19 cellular contexts compared by ENCODE assay signal in genomic region chr10:125114761-125115391, GRCh38. TPM values are rescaled to one million over a fixed set of nuclear protein-coding genes. Genes with fewer than 3 reads are reported as not detected.
DNase-seq lines count a peak whose midpoint lies in the region; ATAC-seq and TF ChIP-seq lines count a peak whose summit lies in the region.
"Had no signal": no experiment of that assay in that cellular context is flagged by ENCODE, and none has a peak within 500 bp of the region (broad histone marks: within the 10 kb centered on the region; RNA-seq: fewer than 3 reads in every experiment).

No MANE protein-coding gene starts in this region.

- 79 to 81% methylated on average over 3 to 7 of the region's 16 CpGs for WGBS in gastroesophageal sphincter (ENCODE audit: low coverage in 1 of 2), 2 donors
- 44% methylated on average over 16 of the region's 16 CpGs for WGBS in prostate gland
- WGBS in upper lobe of left lung, 2 donors, result 87% methylated on average over 16 of the region's 16 CpGs

- H3K36me3 ChIP-seq in gastroesophageal sphincter (peaks cover 0 to 10% of the 10 kb centered on the region in 2 donors), prostate gland (no peaks in the 10 kb centered on the region), upper lobe of left lung (peaks cover 0 to 9% (median 1%) of the 10 kb centered on the region in 4 donors)
- H3K36me3 ChIP-seq: adrenal gland, ovary had no signal

- TF ChIP-seq POLR2A in gastroesophageal sphincter (IDR thresholded peaks at IDR 0.05) (no peak), prostate gland (IDR thresholded peaks at IDR 0.05) (no peak), upper lobe of left lung (IDR thresholded peaks at IDR 0.05) (no peak)

- TF ChIP-seq CTCF in WTC11 (IDR thresholded peaks at IDR 0.05), result no peak
- TF ChIP-seq CTCF in gastroesophageal sphincter (IDR thresholded peaks at IDR 0.05), result no peak
- no peak for TF ChIP-seq CTCF in prostate gland (IDR thresholded peaks at IDR 0.05)
- no peak for TF ChIP-seq CTCF in upper lobe of left lung (IDR thresholded peaks at IDR 0.05)

- no peak for TF ChIP-seq EP300 in gastroesophageal sphincter (IDR thresholded peaks at IDR 0.05)
- TF ChIP-seq EP300 in upper lobe of left lung (IDR thresholded peaks at IDR 0.05), result no peak

- peak overlapping the region; percentile 46 to 85 (median 72) for H3K27ac ChIP-seq in gastroesophageal sphincter
- peak overlapping the region; percentile 25 to 69 for H3K27ac ChIP-seq in prostate gland
- peak overlapping the region in 1 of 4 donors; percentile 1 for H3K27ac ChIP-seq in upper lobe of left lung

- H3K9me3 Mint-ChIP-seq in WTC11, result no peaks in the 10 kb centered on the region
- H3K9me3 Mint-ChIP-seq: activated T-helper 1 cell treated with anti-CD3 and anti-CD28 coated beads, Interleukin-12 subunit alpha, Interleukin-12 subunit beta, Interleukin-2, Interleukin-4 antibody, amounts not matched to agents 30 ng/mL and 10 ng/mL and 1 ng/mL, durations not matched to agents 14 hours and 24 hours and 36 hours; stimulated activated memory B cell treated with anti-CD40 and anti-IgM and Interleukin-4, amounts not matched to agents 10 μg/mL and 1 μg/mL and 100 μg/mL, for 72 hours had no signal

- H3K27me3 ChIP-seq in gastroesophageal sphincter (no peaks in the 10 kb centered on the region), prostate gland (replicated peaks; ENCODE audit: insufficient read depth) (no peaks in the 10 kb centered on the region), upper lobe of left lung (no peaks in the 10 kb centered on the region)
- H3K27me3 ChIP-seq: adrenal gland, esophagus squamous epithelium, ovary, spleen had no signal

- H3K4me1 Mint-ChIP-seq in WTC11, result peaks cover 71% of the 10 kb centered on the region
- H3K4me1 Mint-ChIP-seq: stimulated activated memory B cell treated with anti-CD40 and anti-IgM and Interleukin-4, amounts not matched to agents 10 μg/mL and 1 μg/mL and 100 μg/mL, for 72 hours had no signal

- POLR2A ChIA-PET in WTC11 (lab: Charles Lee), result no interaction called here

- no peak overlapping the region for H3K4me3 ChIP-seq in gastroesophageal sphincter
- H3K4me3 ChIP-seq in prostate gland, result no peak overlapping the region
- no peak overlapping the region for H3K4me3 ChIP-seq in upper lobe of left lung
- H3K4me3 ChIP-seq: adrenal gland, esophagus squamous epithelium, GM12878, ovary, spleen had no signal

- no peak for ATAC-seq in WTC11
- no peak for ATAC-seq in gastroesophageal sphincter
- ATAC-seq in HG02884 (IDR thresholded peaks at IDR 0.05; ENCODE audit: unreplicated experiment), result no peak
- no peak for ATAC-seq in upper lobe of left lung (ENCODE audit: low FRiP score in 2 of 2)
- ATAC-seq: GM12878; PC-3; stimulated activated memory B cell treated with anti-CD40 and anti-IgM and Interleukin-4, amounts not matched to agents 10 μg/mL and 1 μg/mL and 100 μg/mL, for 72 hours had no signal

- H3K27ac Mint-ChIP-seq in WTC11, result peak overlapping the region; percentile 82
- H3K27ac Mint-ChIP-seq: activated T-helper 1 cell treated with anti-CD3 and anti-CD28 coated beads, Interleukin-12 subunit alpha, Interleukin-12 subunit beta, Interleukin-2, Interleukin-4 antibody, amounts not matched to agents 30 ng/mL and 10 ng/mL and 1 ng/mL, durations not matched to agents 14 hours and 24 hours and 36 hours; stimulated activated memory B cell treated with anti-CD40 and anti-IgM and Interleukin-4, amounts not matched to agents 10 μg/mL and 1 μg/mL and 100 μg/mL, for 72 hours had no signal

- DNase-seq in DMS79 treated with DMSO at 0.1 percent for 48 hours (lab: John Stamatoyannopoulos, UW) (peak; percentile 11), WTC11 (ENCODE audit: low spot score) (no peak), prostate gland (ENCODE audit: low spot score) (no peak), NCI-H524 (lab: John Stamatoyannopoulos, UW) (no peak), dermis blood vessel endothelial cell (no peak), upper lobe of left lung (no peak)
- DNase-seq: adrenal gland, esophagus squamous epithelium, kidney glomerular epithelial cell, NCI-H526 treated with DMSO at 0.1 percent for 48 hours, PC-3 had no signal

- no peaks in the 10 kb centered on the region for H3K27me3 Mint-ChIP-seq in WTC11 (ENCODE audit: low read depth)

- CTCF ChIA-PET in WTC11 (lab: Charles Lee), result no interaction called here

- no peak overlapping the region for H3K4me3 Mint-ChIP-seq in WTC11
- H3K4me3 Mint-ChIP-seq: activated T-helper 1 cell treated with anti-CD3 and anti-CD28 coated beads, Interleukin-12 subunit alpha, Interleukin-12 subunit beta, Interleukin-2, Interleukin-4 antibody, amounts not matched to agents 30 ng/mL and 10 ng/mL and 1 ng/mL, durations not matched to agents 14 hours and 24 hours and 36 hours; IgD-negative memory B cell; stimulated activated memory B cell treated with anti-CD40 and anti-IgM and Interleukin-4, amounts not matched to agents 10 μg/mL and 1 μg/mL and 100 μg/mL, for 72 hours had no signal

- no peaks in the 10 kb centered on the region for H3K9me3 ChIP-seq in gastroesophageal sphincter
- no peaks in the 10 kb centered on the region for H3K9me3 ChIP-seq in prostate gland
- H3K9me3 ChIP-seq in upper lobe of left lung, result no peaks in the 10 kb centered on the region
- H3K9me3 ChIP-seq: adrenal gland, esophagus squamous epithelium, ovary, spleen had no signal

- peaks cover 17 to 94% (median 39%) of the 10 kb centered on the region in 3 donors for H3K4me1 ChIP-seq in gastroesophageal sphincter
- peaks cover 32% of the 10 kb centered on the region for H3K4me1 ChIP-seq in prostate gland (replicated peaks)
- H3K4me1 ChIP-seq in upper lobe of left lung, result peaks cover 48 to 69% (median 55%) of the 10 kb centered on the region in 4 donors

- intact Hi-C loops in prostate gland (cut with DNase I), result loop anchor here (5.0 kb wide), 1 partner anchor 42 kb away; no protein-coding TSS in a partner anchor

- H3K36me3 Mint-ChIP-seq in WTC11, result peaks cover 30% of the 10 kb centered on the region
- H3K36me3 Mint-ChIP-seq: stimulated activated memory B cell treated with anti-CD40 and anti-IgM and Interleukin-4, amounts not matched to agents 10 μg/mL and 1 μg/mL and 100 μg/mL, for 72 hours had no signal

TF ChIP-seq in WTC11, 78 proteins besides CTCF, POLR2A, EP300 and RAD21 (continues in another document):
- TF ChIP-seq ZNF423 (CRISPR knock-in tag; IDR thresholded peaks at IDR 0.05), result no peak
- TF ChIP-seq HMGA2 (CRISPR knock-in tag; IDR thresholded peaks at IDR 0.05), result no peak
- no peak for TF ChIP-seq SMAD3 (CRISPR knock-in tag; IDR thresholded peaks at IDR 0.05; ENCODE audit: borderline replicate concordance)
- TF ChIP-seq MAX (CRISPR knock-in tag; IDR thresholded peaks at IDR 0.05), result no peak
- TF ChIP-seq ZBTB21 (CRISPR knock-in tag; IDR thresholded peaks at IDR 0.05; ENCODE audit: borderline replicate concordance), result no peak
- no peak for TF ChIP-seq MYBL2 (CRISPR knock-in tag; IDR thresholded peaks at IDR 0.05)
- TF ChIP-seq, protein P1, sequence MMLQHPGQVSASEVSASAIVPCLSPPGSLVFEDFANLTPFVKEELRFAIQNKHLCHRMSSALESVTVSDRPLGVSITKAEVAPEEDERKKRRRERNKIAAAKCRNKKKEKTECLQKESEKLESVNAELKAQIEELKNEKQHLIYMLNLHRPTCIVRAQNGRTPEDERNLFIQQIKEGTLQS (CRISPR knock-in tag; conservative IDR thresholded peaks at IDR 0.05), result no peak
- TF ChIP-seq PRRX2 (CRISPR knock-in tag; IDR thresholded peaks at IDR 0.05), result no peak
- TF ChIP-seq ZNF232 (CRISPR knock-in tag; IDR thresholded peaks at IDR 0.05), result no peak
- TF ChIP-seq, protein P2, sequence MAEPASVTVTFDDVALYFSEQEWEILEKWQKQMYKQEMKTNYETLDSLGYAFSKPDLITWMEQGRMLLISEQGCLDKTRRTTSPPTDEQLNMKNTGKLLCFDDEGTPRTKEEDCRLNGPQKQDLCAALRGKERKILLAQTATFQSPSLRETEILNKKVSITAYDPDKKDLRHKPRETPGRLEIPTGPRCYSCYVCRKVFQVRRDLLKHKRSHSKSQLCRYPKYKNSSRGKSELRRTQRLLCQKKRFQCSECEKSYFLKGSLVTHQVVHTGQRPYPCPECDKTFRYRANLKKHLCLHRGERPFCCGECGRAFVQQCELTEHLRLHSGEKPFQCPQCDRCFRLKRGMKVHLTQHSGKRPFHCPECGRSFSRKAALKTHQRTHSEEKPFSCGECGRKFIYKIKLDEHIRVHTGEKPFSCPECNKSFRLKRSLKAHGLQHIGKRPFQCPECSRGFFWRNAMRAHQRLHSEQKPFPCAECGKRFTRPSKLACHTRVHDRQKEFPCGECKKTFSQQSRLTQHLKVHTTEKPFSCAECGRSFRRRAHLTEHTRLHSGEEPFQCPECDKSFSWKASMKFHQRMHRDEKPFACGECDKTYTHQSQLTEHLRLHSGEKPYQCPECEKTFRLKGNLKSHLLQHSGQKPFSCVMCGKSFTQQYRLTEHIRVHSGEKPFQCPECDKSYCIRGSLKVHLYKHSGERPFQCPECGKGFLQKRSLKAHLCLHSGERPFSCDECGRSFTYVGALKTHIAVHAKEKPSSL (CRISPR knock-in tag; conservative IDR thresholded peaks at IDR 0.05), result no peak
- no peak for TF ChIP-seq FOXJ3 (CRISPR knock-in tag; IDR thresholded peaks at IDR 0.05; ENCODE audit: borderline replicate concordance)
- TF ChIP-seq ATF6 (CRISPR knock-in tag; IDR thresholded peaks at IDR 0.05), result no peak

RNA-seq across cellular contexts. Expression of gene CTBP2, which starts 45.5 kb away (rescaled TPM):
- total RNA-seq in WTC11 (2021), result 175 to 191 TPM (median 181 TPM) in 3 replicates
- 100 to 1,000 TPM in 1 of 4 donors, 10 to 100 TPM in 3; 74.8 to 103 (median 79.2) TPM for total RNA-seq in gastroesophageal sphincter
- total RNA-seq in prostate gland, result 10 to 100 TPM; 70.2 to 89.7 TPM
- total RNA-seq in dermis blood vessel endothelial cell, result 112 and 148 TPM in 2 replicates
- total RNA-seq in upper lobe of left lung, result 10 to 100 TPM; 47.1 to 82.5 (median 59.7) TPM
